ENCODE assay signal across 16 cellular contexts in the genomic region with DNA sequence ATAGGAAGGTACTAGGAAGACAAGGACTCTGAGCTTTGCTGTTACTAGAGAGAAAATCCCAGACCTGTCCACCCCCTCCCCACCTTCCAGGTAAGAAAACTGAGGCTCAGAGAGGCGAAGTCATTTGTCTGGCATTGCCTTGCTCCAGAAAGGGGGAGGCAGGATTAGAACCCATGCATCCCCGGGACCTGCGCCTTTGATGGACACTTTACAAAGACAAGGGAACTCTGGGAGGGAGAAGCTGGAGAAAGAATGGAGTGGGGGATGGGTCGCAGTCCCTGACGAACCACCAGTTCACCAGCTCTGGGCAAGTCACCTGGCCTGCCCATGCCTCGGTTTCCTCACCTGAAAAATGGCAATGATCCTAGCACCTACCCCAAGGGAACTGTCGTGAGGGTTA. TPM values are rescaled to one million over a fixed set of nuclear protein-coding genes. Genes with fewer than 3 reads are reported as not detected.
A peak's percentile ranks its signal among the peaks of the same experiment; 100 is the strongest.
DNase-seq lines count a peak whose midpoint lies in the region; ATAC-seq and TF ChIP-seq lines count a peak whose summit lies in the region.
"Had no signal": no experiment of that assay in that cellular context is flagged by ENCODE, and none has a peak within 500 bp of the region (broad histone marks: within the 10 kb centered on the region; RNA-seq: fewer than 3 reads in every experiment).

No MANE protein-coding gene starts in this region.

- no peaks in the 10 kb centered on the region for H3K27me3 ChIP-seq in breast epithelium
- no peaks in the 10 kb centered on the region for H3K27me3 ChIP-seq in layer of hippocampus (ENCODE audit: control insufficient read depth, insufficient read depth, low read length)
- no peaks in the 10 kb centered on the region for H3K27me3 ChIP-seq in thoracic aorta (replicated peaks; ENCODE audit: insufficient read depth)

- DNase-seq in RWPE1 (ENCODE audit: low spot score) (no peak), breast epithelium (ENCODE audit: low spot score in 2 of 2) (no peak), thoracic aorta (ENCODE audit: low spot score) (no peak), cerebellum (ENCODE audit: low spot score) (no peak)
- no peak for DNase-seq in activated CD4-positive, CD25-positive, alpha-beta regulatory T cell (lab: John Stamatoyannopoulos, UW)
- DNase-seq: Caco-2; CD4-positive, CD25-positive, alpha-beta regulatory T cell; DMS79; H9; MV-4-11; NCI-H1417 treated with DMSO at 0.1 percent for 48 hours; NCI-H1930; NCI-H2171 had no signal

- no peak for ATAC-seq in thoracic aorta (ENCODE audit: insufficient number of reproducible peaks, low FRiP score, low read depth)
- ATAC-seq in HG03565 (IDR thresholded peaks at IDR 0.05; ENCODE audit: unreplicated experiment): no peak

- TF ChIP-seq CTCF in RWPE1 (conservative IDR thresholded peaks at IDR 0.05; ENCODE audit: low read depth): no peak
- TF ChIP-seq CTCF in breast epithelium (IDR thresholded peaks at IDR 0.05): no peak
- TF ChIP-seq CTCF in thoracic aorta (IDR thresholded peaks at IDR 0.05): no peak

- H3K4me3 ChIP-seq in breast epithelium: no peak overlapping the region
- peak overlapping the region; percentile 26 for H3K4me3 ChIP-seq in thoracic aorta

- POLR2A ChIA-PET in RWPE1 (lab: Yijun Ruan, JAX; ENCODE audit: low non-redundant PET): no interaction called here

- CTCF ChIA-PET in RWPE1 (lab: Yijun Ruan, JAX): no interaction called here

- intact Hi-C loops in breast epithelium (cut with DNase I; ENCODE audit: low total_unique reads): no loop called here

- H3K9me3 ChIP-seq in breast epithelium (no peaks in the 10 kb centered on the region), thoracic aorta (no peaks in the 10 kb centered on the region)
- H3K9me3 ChIP-seq: Caco-2 had no signal

- H3K27ac ChIP-seq in RWPE1: peak overlapping the region; percentile 92
- peak overlapping the region; percentile 74 to 78 for H3K27ac ChIP-seq in breast epithelium
- peak overlapping the region; percentile 25 for H3K27ac ChIP-seq in layer of hippocampus (ENCODE audit: low read depth, low read length)
- H3K27ac ChIP-seq in thoracic aorta: no peak overlapping the region

- H3K36me3 ChIP-seq in breast epithelium (no peaks in the 10 kb centered on the region), thoracic aorta (no peaks in the 10 kb centered on the region)

- H3K4me1 ChIP-seq in breast epithelium: peaks cover 0 to 31% of the 10 kb centered on the region in 2 donors
- H3K4me1 ChIP-seq in thoracic aorta (ENCODE audit: control insufficient read depth in 1 of 2, low read depth in 2 of 2): peaks cover 0 to 16% of the 10 kb centered on the region in 2 donors

- TF ChIP-seq POLR2A in breast epithelium (IDR thresholded peaks at IDR 0.05): no peak

RNA-seq across cellular contexts. Expression of a gene that starts 10.8 kb away (rescaled TPM):
- 1 to 10 TPM in 2 of 3 donors, under 1 TPM in 1; 0.64 to 6.4 (median 2.0) TPM for total RNA-seq in breast epithelium
- 1 to 10 TPM; 2.0 to 5.7 TPM for total RNA-seq in thoracic aorta
- 0.27 TPM for total RNA-seq in cerebellum
- total RNA-seq: B cell; Caco-2; CD4-positive, CD25-positive, alpha-beta regulatory T cell had no signal

RNA-seq across cellular contexts. Expression of a gene that starts 57.9 kb away (rescaled TPM):
- total RNA-seq in breast epithelium (10 to 100 TPM; 38.2 to 53.1 (median 40.1) TPM), thoracic aorta (10 to 100 TPM; 42.4 to 48.9 TPM), cerebellum (14.0 TPM)

Comparison
In these comparisons a context has a peak if more than half of its experiments do, and no peak if none do; other contexts are left out.
1. H3K27ac ChIP-seq: peak in RWPE1 (single experiment), breast epithelium (2 of 2) and layer of hippocampus (single experiment); none in thoracic aorta (0 of 2).